In the genomic region with DNA sequence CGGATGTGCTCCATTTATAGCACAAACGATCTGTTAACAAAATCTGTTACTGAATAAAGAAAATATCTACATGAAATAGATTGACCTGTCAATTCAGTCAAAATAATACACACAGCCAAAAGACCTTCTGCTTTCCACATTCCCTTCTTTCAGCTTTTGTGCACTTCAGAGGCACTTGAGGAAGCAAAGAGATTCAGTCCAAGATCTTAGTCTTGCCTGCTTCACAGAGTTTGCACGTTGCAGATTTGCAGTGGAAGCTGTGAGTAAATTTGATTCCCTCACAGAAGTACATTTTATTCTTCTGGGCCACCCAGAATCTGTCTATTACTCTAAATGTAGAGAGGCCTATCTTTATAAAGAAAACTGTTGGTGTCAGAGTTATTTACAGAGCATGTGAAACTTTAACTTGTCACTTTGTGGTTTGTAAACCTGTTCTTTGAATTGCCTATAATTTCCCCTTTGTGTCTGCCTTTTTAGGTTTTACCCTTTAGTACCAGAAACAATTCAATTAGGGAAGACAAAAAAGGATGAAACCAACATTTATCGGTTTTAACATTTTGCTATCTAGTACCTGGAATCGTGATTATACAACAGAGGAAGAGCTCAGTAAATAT, we compare ENCODE assay signal across 9 cellular contexts. TPM values are rescaled to one million over a fixed set of nuclear protein-coding genes. Genes with fewer than 3 reads are reported as not detected.
DNase-seq lines count a peak whose midpoint lies in the region; ATAC-seq and TF ChIP-seq lines count a peak whose summit lies in the region.
"Had no signal": no experiment of that assay in that cellular context is flagged by ENCODE, and none has a peak within 500 bp of the region (broad histone marks: within the 10 kb centered on the region; RNA-seq: fewer than 3 reads in every experiment).

No MANE protein-coding gene starts in this region.

- H3K36me3 Mint-ChIP-seq in T-helper 17 cell (ENCODE audit: low read depth) (no peaks in the 10 kb centered on the region), Caco-2 (ENCODE audit: insufficient read depth, unreplicated experiment) (no peaks in the 10 kb centered on the region)

- no peak overlapping the region for H3K4me2 ChIP-seq in mesenchymal stem cell (ENCODE audit: low read length, poor library complexity, severe bottlenecking)

- H3K9ac ChIP-seq in mesenchymal stem cell (ENCODE audit: low read length): peak overlapping the region; percentile 54
- H3K9ac ChIP-seq: parathyroid adenoma had no signal

- ATAC-seq in GM18519 (IDR thresholded peaks at IDR 0.05; ENCODE audit: low FRiP score, unreplicated experiment) (peak; percentile 94), GM21576 (IDR thresholded peaks at IDR 0.05; ENCODE audit: unreplicated experiment) (peak; percentile 87), HG03565 (IDR thresholded peaks at IDR 0.05; ENCODE audit: unreplicated experiment) (peak; percentile 83), T-helper 17 cell (no peak)

- H3K23ac ChIP-seq in mesenchymal stem cell (ENCODE audit: low read length in 2 of 2): no peak overlapping the region

- H2BK15ac ChIP-seq in mesenchymal stem cell (ENCODE audit: low read depth, poor library complexity, severe bottlenecking): no peak overlapping the region

- H4K8ac ChIP-seq in mesenchymal stem cell (ENCODE audit: low read length): no peak overlapping the region

- no peak overlapping the region for H3K4ac ChIP-seq in mesenchymal stem cell (ENCODE audit: low read depth in 1 of 2, low read length in 2 of 2)

- no peak overlapping the region for H2BK12ac ChIP-seq in mesenchymal stem cell (ENCODE audit: low read length in 2 of 2)

- CTCF ChIA-PET in Caco-2 (lab: Charles Lee): interaction anchor here (1.2 kb wide), 1 partner anchor 13 kb away, joined by 4 read pairs; no protein-coding TSS in a partner anchor

- no peak overlapping the region for H2AK5ac ChIP-seq in mesenchymal stem cell (ENCODE audit: low read length, severe bottlenecking)

- H3K27me3 ChIP-seq in mesenchymal stem cell (ENCODE audit: control insufficient read depth in 1 of 2, insufficient read depth in 1 of 2, low read length in 2 of 2): no peaks in the 10 kb centered on the region
- H3K27me3 ChIP-seq in Caco-2 (replicated peaks; ENCODE audit: control insufficient read depth, insufficient read depth, low read length): no peaks in the 10 kb centered on the region

- H3K9me3 Mint-ChIP-seq in Caco-2 (ENCODE audit: unreplicated experiment): no peaks in the 10 kb centered on the region

- H3K9me3 ChIP-seq in mesenchymal stem cell (ENCODE audit: control insufficient read depth, low read length): no peaks in the 10 kb centered on the region
- H3K9me3 ChIP-seq in T-helper 17 cell (ENCODE audit: control insufficient read depth, low read length, poor library complexity, severe bottlenecking): no peaks in the 10 kb centered on the region
- no peaks in the 10 kb centered on the region for H3K9me3 ChIP-seq in Caco-2

- H3K4me1 Mint-ChIP-seq in T-helper 17 cell (peaks cover 11% of the 10 kb centered on the region), Caco-2 (ENCODE audit: low read depth, unreplicated experiment) (peaks cover 27% of the 10 kb centered on the region)

- H3K18ac ChIP-seq in mesenchymal stem cell (ENCODE audit: low read depth in 1 of 2, low read length in 2 of 2): no peak overlapping the region

- no peak for DNase-seq in mesenchymal stem cell
- no peak for DNase-seq in NCI-H1105 (lab: John Stamatoyannopoulos, UW)
- no peak for DNase-seq in T-helper 17 cell
- no peak for DNase-seq in NAMALWA (ENCODE audit: low spot score)
- DNase-seq in Caco-2: no peak

- intact Hi-C loops in Caco-2 (cut with micrococcal nuclease; ENCODE audit: unreplicated experiment): no loop called here

- TF ChIP-seq CTCF in Caco-2 (IDR thresholded peaks at IDR 0.05; ENCODE audit: insufficient read depth in 1 of 2, low read depth in 1 of 2, low read length in 1 of 2, severe bottlenecking in 1 of 2, unreplicated experiment in 1 of 2): no peak

- no peak overlapping the region for H2AFZ ChIP-seq in mesenchymal stem cell (ENCODE audit: low read depth, low read length)
- H2AFZ ChIP-seq: parathyroid adenoma had no signal

- H3K27me3 Mint-ChIP-seq in T-helper 17 cell (peaks cover 7% of the 10 kb centered on the region), Caco-2 (ENCODE audit: insufficient read depth, unreplicated experiment) (no peaks in the 10 kb centered on the region)

- H3K79me1 ChIP-seq in mesenchymal stem cell (replicated peaks; ENCODE audit: low read length, poor library complexity, severe bottlenecking): no peaks in the 10 kb centered on the region

- 79% methylated on average over 3 of the region's 5 CpGs for WGBS in mesenchymal stem cell

- H3K14ac ChIP-seq in mesenchymal stem cell (ENCODE audit: low read length in 2 of 2): no peak overlapping the region

- H3K27ac Mint-ChIP-seq in T-helper 17 cell: no peak overlapping the region
- no peak overlapping the region for H3K27ac Mint-ChIP-seq in Caco-2 (ENCODE audit: unreplicated experiment)

- peak overlapping the region; percentile 7 for H3K27ac ChIP-seq in mesenchymal stem cell (ENCODE audit: low read length, poor library complexity, severe bottlenecking)
- H3K27ac ChIP-seq: parathyroid adenoma had no signal

- H2BK5ac ChIP-seq in mesenchymal stem cell (ENCODE audit: low read depth, low read length, poor library complexity, severe bottlenecking): no peak overlapping the region

- H3K4me1 ChIP-seq in mesenchymal stem cell (ENCODE audit: control insufficient read depth, insufficient read depth, low read depth, low read length) (peaks cover 8% of the 10 kb centered on the region), Caco-2 (peaks cover 54% of the 10 kb centered on the region)
- H3K4me1 ChIP-seq: parathyroid adenoma had no signal

- H3K4me3 Mint-ChIP-seq in T-helper 17 cell (no peak overlapping the region), Caco-2 (ENCODE audit: unreplicated experiment) (no peak overlapping the region)

- H4K91ac ChIP-seq in mesenchymal stem cell (ENCODE audit: low read length): no peak overlapping the region

- BruUV-seq in Caco-2 (replicated peaks; lab: Mats Ljungman, UMichigan): no TSS peak

- no peak overlapping the region for H2BK120ac ChIP-seq in mesenchymal stem cell (ENCODE audit: low read depth, low read length)

- H3K4me3 ChIP-seq in mesenchymal stem cell (ENCODE audit: insufficient read depth in 1 of 2, low read depth in 1 of 2, low read length in 2 of 2) (peak overlapping the region in 1 of 2 experiments; percentile 23), Caco-2 (ENCODE audit: low read depth, low read length) (no peak overlapping the region)

- no peaks in the 10 kb centered on the region for H3K36me3 ChIP-seq in mesenchymal stem cell (ENCODE audit: control insufficient read depth in 1 of 2, insufficient read depth in 2 of 2, low read depth in 1 of 2, low read length in 2 of 2)
- H3K36me3 ChIP-seq in Caco-2 (ENCODE audit: control insufficient read depth, insufficient read depth, low read length): no peaks in the 10 kb centered on the region

- POLR2A ChIA-PET in Caco-2 (lab: Charles Lee): no interaction called here

RNA-seq across cellular contexts. Expression of gene SPRY1, which starts 15.5 kb away (rescaled TPM):
- polyA plus RNA-seq in mesenchymal stem cell (2013, experiment 1 of 2): 106 TPM
- polyA plus RNA-seq in mesenchymal stem cell (2013, experiment 2 of 2): 105 TPM
- total RNA-seq in T-helper 17 cell: 10 to 100 TPM; 17.2 to 18.2 TPM
- 23.2 and 23.4 TPM in 2 replicates for total RNA-seq in Caco-2 (2022)
